In genomic region chr5:119389288-119390065, GRCh38 we compare ENCODE assay signal across 9 cellular contexts. TPM values are rescaled to one million over a fixed set of nuclear protein-coding genes. Genes with fewer than 3 reads are reported as not detected.
A peak's percentile ranks its signal among the peaks of the same experiment; 100 is the strongest.
DNase-seq lines count a peak whose midpoint lies in the region; ATAC-seq and TF ChIP-seq lines count a peak whose summit lies in the region.
"Had no signal": no experiment of that assay in that cellular context is flagged by ENCODE, and none has a peak within 500 bp of the region (broad histone marks: within the 10 kb centered on the region; RNA-seq: fewer than 3 reads in every experiment).

No MANE protein-coding gene starts in this region.

- DNase-seq in activated naive CD4-positive, alpha-beta T cell treated with anti-CD3 and anti-CD28 coated beads, Interleukin-2, amount 10 ng/mL, durations not matched to agents 7 days and 5 days: no peak
- no peak for DNase-seq in activated naive CD4-positive, alpha-beta T cell treated with Interleukin-2 at 50 U/mL for 16 hours
- DNase-seq in mesenchymal stem cell (peak; percentile 67), uterus (no peak), DMS 273 (lab: John Stamatoyannopoulos, UW; ENCODE audit: unreplicated experiment) (no peak), OCI-M1 (lab: John Stamatoyannopoulos, UW) (no peak), testis (no peak)
- DNase-seq: NCI-H510A treated with DMSO at 0.1 percent for 48 hours had no signal

- peak; percentile 26 for ATAC-seq in activated T-helper 17 cell treated with anti-CD3 and anti-CD28 coated beads, Interleukin-2, amount 50 U/mL, for 72 hours (replicated peaks)

- no peak overlapping the region for H3K4me2 ChIP-seq in mesenchymal stem cell (ENCODE audit: low read length, poor library complexity, severe bottlenecking)

- H3K23ac ChIP-seq in mesenchymal stem cell (ENCODE audit: low read length in 2 of 2): no peak overlapping the region

- no peak overlapping the region for H4K91ac ChIP-seq in mesenchymal stem cell (ENCODE audit: low read length)

- TF ChIP-seq CTCF in uterus (IDR thresholded peaks at IDR 0.05) (no peak), testis (IDR thresholded peaks at IDR 0.05) (no peak)

- H2BK15ac ChIP-seq in mesenchymal stem cell (ENCODE audit: low read depth, poor library complexity, severe bottlenecking): no peak overlapping the region

- no peak overlapping the region for H2BK5ac ChIP-seq in mesenchymal stem cell (ENCODE audit: low read depth, low read length, poor library complexity, severe bottlenecking)

- H3K4me1 ChIP-seq in mesenchymal stem cell (ENCODE audit: control insufficient read depth, insufficient read depth, low read depth, low read length): peaks cover 3% of the 10 kb centered on the region
- H3K4me1 ChIP-seq in uterus: no peaks in the 10 kb centered on the region
- peaks cover 16% of the 10 kb centered on the region for H3K4me1 ChIP-seq in testis

- no peaks in the 10 kb centered on the region for H3K36me3 ChIP-seq in mesenchymal stem cell (ENCODE audit: control insufficient read depth in 1 of 2, insufficient read depth in 2 of 2, low read depth in 1 of 2, low read length in 2 of 2)
- H3K36me3 ChIP-seq in uterus: no peaks in the 10 kb centered on the region
- no peaks in the 10 kb centered on the region for H3K36me3 ChIP-seq in testis (ENCODE audit: low read depth, missing control alignments)

- H3K9me3 ChIP-seq in mesenchymal stem cell (ENCODE audit: control insufficient read depth, low read length) (no peaks in the 10 kb centered on the region), uterus (no peaks in the 10 kb centered on the region), testis (no peaks in the 10 kb centered on the region)

- H3K4me1 Mint-ChIP-seq in activated naive CD4-positive, alpha-beta T cell treated with anti-CD3 and anti-CD28 coated beads, Interleukin-2, amount 10 ng/mL, durations not matched to agents 7 days and 5 days: peaks cover 80% of the 10 kb centered on the region
- peaks cover 70% of the 10 kb centered on the region for H3K4me1 Mint-ChIP-seq in activated T-helper 17 cell treated with anti-CD3 and anti-CD28 coated beads, Interleukin-2, amount 50 U/mL, for 72 hours

- no peak overlapping the region for H2BK12ac ChIP-seq in mesenchymal stem cell (ENCODE audit: low read length in 2 of 2)

- H3K4me3 ChIP-seq in mesenchymal stem cell (ENCODE audit: insufficient read depth in 1 of 2, low read depth in 1 of 2, low read length in 2 of 2) (peak overlapping the region in 1 of 2 experiments; percentile 70), uterus (no peak overlapping the region), testis (no peak overlapping the region)

- WGBS in mesenchymal stem cell: 78% methylated on average over 2 of the region's 3 CpGs
- WGBS in testis, 2 donors: 57 to 78% methylated on average over 3 of the region's 3 CpGs

- no peak overlapping the region for H3K4me3 Mint-ChIP-seq in activated naive CD4-positive, alpha-beta T cell treated with anti-CD3 and anti-CD28 coated beads, Interleukin-2, amount 10 ng/mL, durations not matched to agents 7 days and 5 days
- H3K4me3 Mint-ChIP-seq in activated T-helper 17 cell treated with anti-CD3 and anti-CD28 coated beads, Interleukin-2, amount 50 U/mL, for 72 hours: peak overlapping the region; percentile 69

- no peak overlapping the region for H2AK5ac ChIP-seq in mesenchymal stem cell (ENCODE audit: low read length, severe bottlenecking)

- no peaks in the 10 kb centered on the region for H3K9me3 Mint-ChIP-seq in activated naive CD4-positive, alpha-beta T cell treated with anti-CD3 and anti-CD28 coated beads, Interleukin-2, amount 10 ng/mL, durations not matched to agents 7 days and 5 days
- no peaks in the 10 kb centered on the region for H3K9me3 Mint-ChIP-seq in activated T-helper 17 cell treated with anti-CD3 and anti-CD28 coated beads, Interleukin-2, amount 50 U/mL, for 72 hours

- peak overlapping the region; percentile 78 for H3K9ac ChIP-seq in mesenchymal stem cell (ENCODE audit: low read length)

- H3K27ac Mint-ChIP-seq in activated naive CD4-positive, alpha-beta T cell treated with anti-CD3 and anti-CD28 coated beads, Interleukin-2, amount 10 ng/mL, durations not matched to agents 7 days and 5 days: peak overlapping the region; percentile 28
- peak overlapping the region; percentile 73 for H3K27ac Mint-ChIP-seq in activated T-helper 17 cell treated with anti-CD3 and anti-CD28 coated beads, Interleukin-2, amount 50 U/mL, for 72 hours

- intact Hi-C loops in uterus (cut with DNase I; ENCODE audit: low total_unique reads) (no loop called here), testis (cut with DNase I; ENCODE audit: low total_unique reads) (no loop called here)

- H3K36me3 Mint-ChIP-seq in activated naive CD4-positive, alpha-beta T cell treated with anti-CD3 and anti-CD28 coated beads, Interleukin-2, amount 10 ng/mL, durations not matched to agents 7 days and 5 days: peaks cover 61% of the 10 kb centered on the region
- peaks cover 100% of the 10 kb centered on the region for H3K36me3 Mint-ChIP-seq in activated T-helper 17 cell treated with anti-CD3 and anti-CD28 coated beads, Interleukin-2, amount 50 U/mL, for 72 hours (ENCODE audit: low read depth)

- no peaks in the 10 kb centered on the region for H3K27me3 ChIP-seq in mesenchymal stem cell (ENCODE audit: control insufficient read depth in 1 of 2, insufficient read depth in 1 of 2, low read length in 2 of 2)
- no peaks in the 10 kb centered on the region for H3K27me3 ChIP-seq in uterus
- no peaks in the 10 kb centered on the region for H3K27me3 ChIP-seq in testis

- TF ChIP-seq POLR2A in uterus (IDR thresholded peaks at IDR 0.05) (no peak), testis (IDR thresholded peaks at IDR 0.05) (no peak)

- no peak overlapping the region for H2AFZ ChIP-seq in mesenchymal stem cell (ENCODE audit: low read depth, low read length)

- no peak overlapping the region for H3K18ac ChIP-seq in mesenchymal stem cell (ENCODE audit: low read depth in 1 of 2, low read length in 2 of 2)

- no peaks in the 10 kb centered on the region for H3K27me3 Mint-ChIP-seq in activated naive CD4-positive, alpha-beta T cell treated with anti-CD3 and anti-CD28 coated beads, Interleukin-2, amount 10 ng/mL, durations not matched to agents 7 days and 5 days
- no peaks in the 10 kb centered on the region for H3K27me3 Mint-ChIP-seq in activated T-helper 17 cell treated with anti-CD3 and anti-CD28 coated beads, Interleukin-2, amount 50 U/mL, for 72 hours

- H3K27ac ChIP-seq in mesenchymal stem cell (ENCODE audit: low read length, poor library complexity, severe bottlenecking) (peak overlapping the region; percentile 39), uterus (peak overlapping the region; percentile 15 to 46), testis (no peak overlapping the region)

- CTCF ChIA-PET in activated naive CD4-positive, alpha-beta T cell treated with anti-CD3 and anti-CD28 coated beads, Interleukin-2, amount 10 ng/mL, durations not matched to agents 7 days and 5 days (lab: Charles Lee): no interaction called here

- H4K8ac ChIP-seq in mesenchymal stem cell (ENCODE audit: low read length): no peak overlapping the region

- H2BK120ac ChIP-seq in mesenchymal stem cell (ENCODE audit: low read depth, low read length): no peak overlapping the region

- peaks cover 2% of the 10 kb centered on the region for H3K79me1 ChIP-seq in mesenchymal stem cell (replicated peaks; ENCODE audit: low read length, poor library complexity, severe bottlenecking)

- H3K14ac ChIP-seq in mesenchymal stem cell (ENCODE audit: low read length in 2 of 2): no peak overlapping the region

- H3K4ac ChIP-seq in mesenchymal stem cell (ENCODE audit: low read depth in 1 of 2, low read length in 2 of 2): no peak overlapping the region

RNA-seq across cellular contexts. Expression of gene TNFAIP8, which starts 33.7 kb away (rescaled TPM):
- 100 to 1,000 TPM; 129 to 170 TPM for total RNA-seq in activated T-helper 17 cell treated with anti-CD3 and anti-CD28 coated beads, Interleukin-2, amount 50 U/mL, for 72 hours
- polyA plus RNA-seq in mesenchymal stem cell (2013, experiment 1 of 2): 14.4 TPM
- 15.0 TPM for polyA plus RNA-seq in mesenchymal stem cell (2013, experiment 2 of 2)
- total RNA-seq in uterus (10 to 100 TPM in 3 of 4 donors, 1 to 10 TPM in 1; 2.0 to 42.7 (median 15.5) TPM), testis (10 to 100 TPM in 1 of 2 donors, 1 to 10 TPM in 1; 6.3 to 14.0 TPM)
- polyA plus RNA-seq in testis (ENCODE audit: insufficient read depth, low read depth, low replicate concordance): 8.2 TPM

Comparison
In these comparisons a context has a peak if more than half of its experiments do, and no peak if none do; other contexts are left out.
1. H3K27ac ChIP-seq: peak in mesenchymal stem cell (single experiment) and uterus (2 of 2); none in testis (0 of 2).